Comparison of ENCODE assay signal across 13 cellular contexts in genomic region chr21:38498057-38498833, GRCh38. TPM values are rescaled to one million over a fixed set of nuclear protein-coding genes. Genes with fewer than 3 reads are reported as not detected.
DNase-seq lines count a peak whose midpoint lies in the region; ATAC-seq and TF ChIP-seq lines count a peak whose summit lies in the region.
"Had no signal": no experiment of that assay in that cellular context is flagged by ENCODE, and none has a peak within 500 bp of the region (broad histone marks: within the 10 kb centered on the region; RNA-seq: fewer than 3 reads in every experiment).

A gene with protein sequence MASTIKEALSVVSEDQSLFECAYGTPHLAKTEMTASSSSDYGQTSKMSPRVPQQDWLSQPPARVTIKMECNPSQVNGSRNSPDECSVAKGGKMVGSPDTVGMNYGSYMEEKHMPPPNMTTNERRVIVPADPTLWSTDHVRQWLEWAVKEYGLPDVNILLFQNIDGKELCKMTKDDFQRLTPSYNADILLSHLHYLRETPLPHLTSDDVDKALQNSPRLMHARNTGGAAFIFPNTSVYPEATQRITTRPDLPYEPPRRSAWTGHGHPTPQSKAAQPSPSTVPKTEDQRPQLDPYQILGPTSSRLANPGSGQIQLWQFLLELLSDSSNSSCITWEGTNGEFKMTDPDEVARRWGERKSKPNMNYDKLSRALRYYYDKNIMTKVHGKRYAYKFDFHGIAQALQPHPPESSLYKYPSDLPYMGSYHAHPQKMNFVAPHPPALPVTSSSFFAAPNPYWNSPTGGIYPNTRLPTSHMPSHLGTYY (minus strand): TSS chr21:38498477. CDS start chr21:38498380, 97 bp downstream.

- no peak for TF ChIP-seq EP300 in gastroesophageal sphincter (IDR thresholded peaks at IDR 0.05)

- TF ChIP-seq POLR2A in gastroesophageal sphincter (IDR thresholded peaks at IDR 0.05), result no peak

- H3K27me3 Mint-ChIP-seq in natural killer cell treated with Interleukin-12 subunit alpha and Interleukin-12 subunit beta and Interleukin-15 and Interleukin-18, amount 100 ng/mL, for 72 hours, result peaks cover 35 to 40% of the 10 kb centered on the region in 2 donors

- no peaks in the 10 kb centered on the region for H3K36me3 Mint-ChIP-seq in natural killer cell treated with Interleukin-12 subunit alpha and Interleukin-12 subunit beta and Interleukin-15 and Interleukin-18, amount 100 ng/mL, for 72 hours

- H3K36me3 ChIP-seq in gastroesophageal sphincter, result no peaks in the 10 kb centered on the region
- H3K36me3 ChIP-seq in tibial artery, result no peaks in the 10 kb centered on the region

- H3K4me1 ChIP-seq in gastroesophageal sphincter (no peaks in the 10 kb centered on the region), tibial artery (peaks cover 0 to 80% (median 23%) of the 10 kb centered on the region in 4 donors)

- WGBS in adipose tissue, 3 donors, result 37 to 62% (median 48%) methylated on average over 12 of the region's 12 CpGs
- 70 to 79% methylated on average over 7 to 12 of the region's 12 CpGs for WGBS in gastroesophageal sphincter (ENCODE audit: low coverage in 1 of 2), 2 donors

- intact Hi-C loops in tibial artery (cut with DNase I; ENCODE audit: low total_unique reads), result no loop called here

- H3K4me3 ChIP-seq in gastroesophageal sphincter, result peak within 1 kb of the TSS; percentile 32 to 43
- H3K4me3 ChIP-seq in tibial artery, result peak within 1 kb of the TSS; percentile 14 to 23

- peak within 1 kb of the TSS; percentile 54 for H3K27ac ChIP-seq in adipose tissue (ENCODE audit: low read depth, low read length)
- peak within 1 kb of the TSS; percentile 48 to 73 (median 68) for H3K27ac ChIP-seq in gastroesophageal sphincter
- peak within 1 kb of the TSS; percentile 42 to 65 for H3K27ac ChIP-seq in tibial artery

- no peaks in the 10 kb centered on the region for H3K9me3 ChIP-seq in gastroesophageal sphincter
- H3K9me3 ChIP-seq in tibial artery, result no peaks in the 10 kb centered on the region

- H3K27me3 ChIP-seq in gastroesophageal sphincter, result peaks cover 8% of the 10 kb centered on the region
- H3K27me3 ChIP-seq in tibial artery, result no peaks in the 10 kb centered on the region

- H3K4me3 Mint-ChIP-seq in natural killer cell treated with Interleukin-12 subunit alpha and Interleukin-12 subunit beta and Interleukin-15 and Interleukin-18, amount 100 ng/mL, for 72 hours, result peak within 1 kb of the TSS; percentile 33
- H3K4me3 Mint-ChIP-seq: T-helper 1 cell treated with Interleukin-12 subunit alpha and Interleukin-12 subunit beta and Interleukin-4 antibody, amounts not matched to agents 30 μg/mL and 1 μg/mL, for 36 hours had no signal

- no peak for TF ChIP-seq CTCF in gastroesophageal sphincter (IDR thresholded peaks at IDR 0.05)
- TF ChIP-seq CTCF in tibial artery (IDR thresholded peaks at IDR 0.05), result no peak

- no peak within 1 kb of the TSS for H3K27ac Mint-ChIP-seq in natural killer cell treated with Interleukin-12 subunit alpha and Interleukin-12 subunit beta and Interleukin-15 and Interleukin-18, amount 100 ng/mL, for 72 hours
- H3K27ac Mint-ChIP-seq: T-helper 1 cell treated with Interleukin-12 subunit alpha and Interleukin-12 subunit beta and Interleukin-4 antibody, amounts not matched to agents 30 μg/mL and 1 μg/mL, for 36 hours had no signal

- H3K4me1 Mint-ChIP-seq in natural killer cell treated with Interleukin-12 subunit alpha and Interleukin-12 subunit beta and Interleukin-15 and Interleukin-18, amount 100 ng/mL, for 72 hours (ENCODE audit: low read depth in 2 of 2), result no peaks in the 10 kb centered on the region

- no peaks in the 10 kb centered on the region for H3K9me3 Mint-ChIP-seq in natural killer cell treated with Interleukin-12 subunit alpha and Interleukin-12 subunit beta and Interleukin-15 and Interleukin-18, amount 100 ng/mL, for 72 hours
- H3K9me3 Mint-ChIP-seq: T-helper 1 cell treated with Interleukin-12 subunit alpha and Interleukin-12 subunit beta and Interleukin-4 antibody, amounts not matched to agents 30 μg/mL and 1 μg/mL, for 36 hours had no signal

- ATAC-seq in gastroesophageal sphincter, result peak; percentile 58
- no peak for ATAC-seq in natural killer cell treated with Interleukin-12 subunit alpha and Interleukin-12 subunit beta and Interleukin-15 and Interleukin-18, amount 100 ng/mL, for 72 hours

- no peak for DNase-seq in natural killer cell treated with Interleukin-12 subunit alpha and Interleukin-12 subunit beta and Interleukin-15 and Interleukin-18, amount 100 ng/mL, for 72 hours (ENCODE audit: low spot score)
- no peak for DNase-seq in tibial artery
- no peak for DNase-seq in NCI-H526 (lab: John Stamatoyannopoulos, UW)
- no peak for DNase-seq in kidney tubule cell (ENCODE audit: low spot score)
- no peak for DNase-seq in HK-2 (ENCODE audit: unreplicated experiment)
- DNase-seq in midbrain (lab: John Stamatoyannopoulos, UW), result no peak
- DNase-seq: amygdala, erythroblast, NCI-H1436 treated with DMSO at 0.1 percent for 48 hours had no signal

RNA-seq across cellular contexts. Expression of the gene that starts here (rescaled TPM):
- 10 to 100 TPM in 2 of 3 donors, 1 to 10 TPM in 1; 2.5 to 20.6 (median 19.6) TPM for polyA plus RNA-seq in adipose tissue
- 10 to 100 TPM in 3 of 4 donors, 1 to 10 TPM in 1; 3.3 to 12.4 (median 10.9) TPM for total RNA-seq in gastroesophageal sphincter
- total RNA-seq in natural killer cell treated with Interleukin-12 subunit alpha and Interleukin-12 subunit beta and Interleukin-15 and Interleukin-18, amount 100 ng/mL, for 72 hours, result not detected
- total RNA-seq: activated CD8-positive, alpha-beta memory T cell treated with anti-CD3 and anti-CD28 coated beads for 36 hours had no signal

Comparison
In these comparisons a context has a peak if more than half of its experiments do, and no peak if none do; other contexts are left out.
1. RNA of the gene that starts here (total RNA-seq): 3.3 to 12.4 TPM in gastroesophageal sphincter; not detected in natural killer cell treated with Interleukin-12 subunit alpha and Interleukin-12 subunit beta and Interleukin-15 and Interleukin-18, amount 100 ng/mL, for 72 hours; every median in the first group is over 4 times any median in the second.
2. Peak in every context shown above with its lines, with median percentiles within 50 percentile points of each other: H3K27ac ChIP-seq.